ENCODE assay signal across 9 cellular contexts in genomic region chr1:111516008-111516535, GRCh38. TPM values are rescaled to one million over a fixed set of nuclear protein-coding genes. Genes with fewer than 3 reads are reported as not detected.
A peak's percentile ranks its signal among the peaks of the same experiment; 100 is the strongest.
DNase-seq lines count a peak whose midpoint lies in the region; ATAC-seq and TF ChIP-seq lines count a peak whose summit lies in the region.
"Had no signal": no experiment of that assay in that cellular context is flagged by ENCODE, and none has a peak within 500 bp of the region (broad histone marks: within the 10 kb centered on the region; RNA-seq: fewer than 3 reads in every experiment).

No MANE protein-coding gene starts in this region.

- H3K36me3 ChIP-seq in WERI-Rb-1: no peaks in the 10 kb centered on the region

- peaks cover 15% of the 10 kb centered on the region for H3K4me1 Mint-ChIP-seq in nephron

- 0 out of 2 replicates have a peak, but pooled peaks have one; percentile 11 for TF ChIP-seq CTCF in WERI-Rb-1 (IDR thresholded peaks at IDR 0.05; ENCODE audit: low read depth, low read length)
- peak; percentile 27 for TF ChIP-seq CTCF in fibroblast of the aortic adventitia (IDR thresholded peaks at IDR 0.05; ENCODE audit: insufficient read depth, low read length)
- no peak for TF ChIP-seq CTCF in nephron (IDR thresholded peaks at IDR 0.05; ENCODE audit: unreplicated experiment in 3 of 3)

- H3K4me3 Mint-ChIP-seq in nephron: no peak overlapping the region

- no peaks in the 10 kb centered on the region for H3K27me3 Mint-ChIP-seq in nephron (ENCODE audit: low read depth)

- H3K27me3 ChIP-seq in WERI-Rb-1 (ENCODE audit: insufficient read depth, low read depth, severe bottlenecking): no peaks in the 10 kb centered on the region

- H3K9me3 Mint-ChIP-seq in nephron: no peaks in the 10 kb centered on the region

- no peaks in the 10 kb centered on the region for H3K36me3 Mint-ChIP-seq in nephron (ENCODE audit: low read depth)

- peak; percentile 56 for ATAC-seq in HG03354 (IDR thresholded peaks at IDR 0.05; ENCODE audit: poor library complexity, severe bottlenecking, unreplicated experiment)
- ATAC-seq: A549 had no signal

- no peak overlapping the region for H3K27ac ChIP-seq in WERI-Rb-1
- H3K27ac ChIP-seq: A549 had no signal

- no peaks in the 10 kb centered on the region for H3K9me3 ChIP-seq in WERI-Rb-1 (ENCODE audit: severe bottlenecking)
- H3K9me3 ChIP-seq: A549 had no signal

- H3K4me3 ChIP-seq in WERI-Rb-1 (ENCODE audit: low read depth, low read length): no peak overlapping the region
- peak overlapping the region; percentile 31 for H3K4me3 ChIP-seq in fibroblast of the aortic adventitia (ENCODE audit: low read depth, low read length)
- H3K4me3 ChIP-seq: A549 had no signal

- peak overlapping the region in 2 of 3 experiments; percentile 90 to 95 for H3K27ac Mint-ChIP-seq in nephron

- DNase-seq in DMS153 (lab: John Stamatoyannopoulos, UW) (peak; percentile 10), DMS153 treated with DMSO at 0.1 percent for 48 hours (lab: John Stamatoyannopoulos, UW; ENCODE audit: unreplicated experiment) (no peak), WERI-Rb-1 (no peak), fibroblast of the aortic adventitia (ENCODE audit: low read depth) (peak; percentile 85), occipital lobe (lab: John Stamatoyannopoulos, UW) (no peak)
- DNase-seq in stimulated activated CD4-positive, alpha-beta T cell treated with anti-CD3 and anti-CD28 coated beads, Interleukin-4, amount 100 ng/mL, for 24 hours: no peak

RNA-seq across cellular contexts. Expression of gene ADORA3, which starts 12.6 kb away (rescaled TPM):
- total RNA-seq in fibroblast of the aortic adventitia (ENCODE audit: low replicate concordance) (not detected in 2 replicates), occipital lobe (3.6 TPM)

RNA-seq across cellular contexts. Expression of gene TMIGD3, which starts 12.6 kb away (rescaled TPM):
- total RNA-seq in fibroblast of the aortic adventitia (ENCODE audit: low replicate concordance): not detected in 2 replicates
- 2.0 TPM for total RNA-seq in occipital lobe

RNA-seq across cellular contexts. Expression of gene C1orf162, which starts 42.3 kb away (rescaled TPM):
- 0.18 and 0.82 TPM in 2 replicates for total RNA-seq in fibroblast of the aortic adventitia (ENCODE audit: low replicate concordance)
- 0.31 TPM for total RNA-seq in occipital lobe

Comparison
In these comparisons a context has a peak if more than half of its experiments do, and no peak if none do; other contexts are left out.
1. DNase-seq: peak in DMS153 (single experiment) and fibroblast of the aortic adventitia (single experiment); none in DMS153 treated with DMSO at 0.1 percent for 48 hours (single experiment), WERI-Rb-1 (single experiment), occipital lobe (single experiment) and stimulated activated CD4-positive, alpha-beta T cell treated with anti-CD3 and anti-CD28 coated beads, Interleukin-4, amount 100 ng/mL, for 24 hours (single experiment).
2. CTCF ChIP-seq: peak in WERI-Rb-1 (single experiment) and fibroblast of the aortic adventitia (single experiment); none in nephron (0 of 3).